Comparison of ENCODE assay signal across 17 cellular contexts in genomic region chr7:27775772-27776171, GRCh38. TPM values are rescaled to one million over a fixed set of nuclear protein-coding genes. Genes with fewer than 3 reads are reported as not detected.
DNase-seq lines count a peak whose midpoint lies in the region; ATAC-seq and TF ChIP-seq lines count a peak whose summit lies in the region.
"Had no signal": no experiment of that assay in that cellular context is flagged by ENCODE, and none has a peak within 500 bp of the region (broad histone marks: within the 10 kb centered on the region; RNA-seq: fewer than 3 reads in every experiment).

No MANE protein-coding gene starts in this region.

- H3K4me1 Mint-ChIP-seq in activated naive CD4-positive, alpha-beta T cell treated with anti-CD3 and anti-CD28 coated beads, Interleukin-2, amount 50 U/mL, for 24 hours = peaks cover 53% of the 10 kb centered on the region
- peaks cover 23% of the 10 kb centered on the region for H3K4me1 Mint-ChIP-seq in activated naive CD4-positive, alpha-beta T cell treated with anti-CD3 and anti-CD28 coated beads for 36 hours (ENCODE audit: low read depth)
- peaks cover 1 to 55% of the 10 kb centered on the region in 2 donors for H3K4me1 Mint-ChIP-seq in immature natural killer cell

- peak overlapping the region; percentile 19 for H3K27ac Mint-ChIP-seq in activated naive CD4-positive, alpha-beta T cell treated with anti-CD3 and anti-CD28 coated beads, Interleukin-2, amount 50 U/mL, for 24 hours
- H3K27ac Mint-ChIP-seq in activated naive CD4-positive, alpha-beta T cell treated with anti-CD3 and anti-CD28 coated beads for 36 hours = no peak overlapping the region
- H3K27ac Mint-ChIP-seq in immature natural killer cell = peak overlapping the region in 1 of 6 donors; percentile 0
- H3K27ac Mint-ChIP-seq: GM23338, H9 had no signal

- peaks cover 39% of the 10 kb centered on the region for H3K36me3 ChIP-seq in neutrophil
- peaks cover 3 to 12% of the 10 kb centered on the region in 2 donors for H3K36me3 ChIP-seq in ascending aorta

- ATAC-seq in GM19328 (IDR thresholded peaks at IDR 0.05; ENCODE audit: unreplicated experiment) = no peak
- ATAC-seq: GM12878, GM23338 had no signal

- H3K36me3 Mint-ChIP-seq in activated naive CD4-positive, alpha-beta T cell treated with anti-CD3 and anti-CD28 coated beads, Interleukin-2, amount 50 U/mL, for 24 hours = peaks cover 2% of the 10 kb centered on the region
- peaks cover 12% of the 10 kb centered on the region for H3K36me3 Mint-ChIP-seq in activated naive CD4-positive, alpha-beta T cell treated with anti-CD3 and anti-CD28 coated beads for 36 hours (ENCODE audit: low read depth)
- peaks cover 4 to 15% (median 14%) of the 10 kb centered on the region in 3 donors for H3K36me3 Mint-ChIP-seq in immature natural killer cell

- H3K9me3 Mint-ChIP-seq in activated naive CD4-positive, alpha-beta T cell treated with anti-CD3 and anti-CD28 coated beads, Interleukin-2, amount 50 U/mL, for 24 hours = no peaks in the 10 kb centered on the region
- no peaks in the 10 kb centered on the region for H3K9me3 Mint-ChIP-seq in activated naive CD4-positive, alpha-beta T cell treated with anti-CD3 and anti-CD28 coated beads for 36 hours
- H3K9me3 Mint-ChIP-seq in immature natural killer cell = no peaks in the 10 kb centered on the region
- H3K9me3 Mint-ChIP-seq: GM23338, H9 had no signal

- no peaks in the 10 kb centered on the region for H3K9me3 ChIP-seq in neutrophil
- H3K9me3 ChIP-seq in ascending aorta = no peaks in the 10 kb centered on the region
- H3K9me3 ChIP-seq: BLaER1 had no signal

- intact Hi-C loops in activated naive CD4-positive, alpha-beta T cell treated with anti-CD3 and anti-CD28 coated beads for 36 hours (cut with micrococcal nuclease) = loop anchor here (2.0 kb wide), 2 partner anchors 113 to 579 kb away; partner anchors contain the start of gene HIBADH
- intact Hi-C loops in ascending aorta (cut with DNase I) = loop anchor here (10.0 kb wide), 1 partner anchor 581 kb away; no protein-coding TSS in a partner anchor

- H3K27me3 ChIP-seq in neutrophil (no peaks in the 10 kb centered on the region), ascending aorta (no peaks in the 10 kb centered on the region)
- H3K27me3 ChIP-seq: BLaER1 had no signal

- no peaks in the 10 kb centered on the region for H3K4me1 ChIP-seq in neutrophil (ENCODE audit: control insufficient read depth in 1 of 2, insufficient read depth in 1 of 2, low read depth in 1 of 2, low read length in 1 of 2)
- H3K4me1 ChIP-seq in ascending aorta = no peaks in the 10 kb centered on the region
- H3K4me1 ChIP-seq: BLaER1 had no signal

- DNase-seq in activated naive CD4-positive, alpha-beta T cell treated with anti-CD3 and anti-CD28 coated beads for 36 hours = no peak
- DNase-seq in amniotic epithelial cell (ENCODE audit: low read depth) (peak; percentile 32), immature natural killer cell (no peak), ascending aorta (ENCODE audit: low spot score in 2 of 2) (no peak)
- DNase-seq: 8988T, AML-193, Calu3, DMS79, H9, KBM-7 had no signal

- peak overlapping the region; percentile 0 for H3K27ac ChIP-seq in neutrophil
- H3K27ac ChIP-seq in ascending aorta = no peak overlapping the region
- H3K27ac ChIP-seq: BLaER1, HL-60 had no signal

- H3K4me3 ChIP-seq in neutrophil (ENCODE audit: low read depth in 1 of 2, low read length in 1 of 2) = no peak overlapping the region
- no peak overlapping the region for H3K4me3 ChIP-seq in ascending aorta
- H3K4me3 ChIP-seq: BLaER1, GM12878, GM23338 had no signal

- TF ChIP-seq CTCF in neutrophil (IDR thresholded peaks at IDR 0.05) (no peak), ascending aorta (IDR thresholded peaks at IDR 0.05) (no peak)

- H3K27me3 Mint-ChIP-seq in activated naive CD4-positive, alpha-beta T cell treated with anti-CD3 and anti-CD28 coated beads, Interleukin-2, amount 50 U/mL, for 24 hours = no peaks in the 10 kb centered on the region
- no peaks in the 10 kb centered on the region for H3K27me3 Mint-ChIP-seq in activated naive CD4-positive, alpha-beta T cell treated with anti-CD3 and anti-CD28 coated beads for 36 hours (ENCODE audit: low read depth)
- no peaks in the 10 kb centered on the region for H3K27me3 Mint-ChIP-seq in immature natural killer cell (ENCODE audit: low read depth in 3 of 3)

- CTCF ChIA-PET in activated naive CD4-positive, alpha-beta T cell treated with anti-CD3 and anti-CD28 coated beads for 36 hours (lab: Charles Lee) = interaction anchor here (1.0 to 2.6 kb wide), 4 partner anchors 9 to 31 kb away, joined by 4 to 9 read pairs (median 6); no protein-coding TSS in a partner anchor

- no peak overlapping the region for H3K4me3 Mint-ChIP-seq in activated naive CD4-positive, alpha-beta T cell treated with anti-CD3 and anti-CD28 coated beads, Interleukin-2, amount 50 U/mL, for 24 hours
- no peak overlapping the region for H3K4me3 Mint-ChIP-seq in activated naive CD4-positive, alpha-beta T cell treated with anti-CD3 and anti-CD28 coated beads for 36 hours
- H3K4me3 Mint-ChIP-seq in immature natural killer cell = no peak overlapping the region
- H3K4me3 Mint-ChIP-seq: GM23338, H9 had no signal

RNA-seq across cellular contexts. Expression of gene TAX1BP1, which starts 35.8 kb away (rescaled TPM):
- 10 to 100 TPM; 84.1 to 87.9 TPM for total RNA-seq in activated naive CD4-positive, alpha-beta T cell treated with anti-CD3 and anti-CD28 coated beads for 36 hours
- polyA plus RNA-seq in immature natural killer cell = 100 to 1,000 TPM in 2 of 3 donors, 10 to 100 TPM in 1; 86.9 to 119 (median 114) TPM
- total RNA-seq in ascending aorta = 32.6 TPM
